ENCODE assay signal across 8 cellular contexts in genomic region chr10:3091346-3091787, GRCh38. TPM values are rescaled to one million over a fixed set of nuclear protein-coding genes. Genes with fewer than 3 reads are reported as not detected.
A peak's percentile ranks its signal among the peaks of the same experiment; 100 is the strongest.
DNase-seq lines count a peak whose midpoint lies in the region; ATAC-seq and TF ChIP-seq lines count a peak whose summit lies in the region.

No MANE protein-coding gene starts in this region.

- intact Hi-C loops in aorta (cut with DNase I), result loop anchor here in 1 of 2 donors (2.0 kb wide), 1 partner anchor 23 kb away; no protein-coding TSS in a partner anchor
- intact Hi-C loops in OCI-LY7 (cut with micrococcal nuclease; ENCODE audit: unreplicated experiment), result no loop called here

- no peak overlapping the region for H3K4me2 ChIP-seq in OCI-LY7 (ENCODE audit: low read length)

- no peaks in the 10 kb centered on the region for H3K27me3 Mint-ChIP-seq in activated naive CD8-positive, alpha-beta T cell treated with anti-CD3 and anti-CD28 coated beads, Interleukin-2, amount 50 U/mL, for 24 hours

- ATAC-seq in activated naive CD8-positive, alpha-beta T cell treated with anti-CD3 and anti-CD28 coated beads, Interleukin-2, amount 50 U/mL, for 24 hours, result no peak
- no peak for ATAC-seq in aorta (ENCODE audit: low FRiP score)

- H3K9me3 ChIP-seq in aorta (ENCODE audit: control insufficient read depth, low read length) (no peaks in the 10 kb centered on the region), OCI-LY7 (ENCODE audit: low read length) (no peaks in the 10 kb centered on the region)

- H3K4me3 ChIP-seq in kidney epithelial cell (ENCODE audit: low read depth, low read length) (no peak overlapping the region), aorta (ENCODE audit: low read length in 2 of 2) (no peak overlapping the region), OCI-LY7 (ENCODE audit: low read depth, low read length, poor library complexity, severe bottlenecking) (no peak overlapping the region)

- H3K27ac ChIP-seq in aorta (ENCODE audit: low read depth in 1 of 2, low read length in 2 of 2) (peak overlapping the region; percentile 19 to 58), OCI-LY7 (ENCODE audit: low read depth, low read length, poor library complexity, severe bottlenecking) (no peak overlapping the region)

- H3K36me3 ChIP-seq in kidney epithelial cell (ENCODE audit: control insufficient read depth, insufficient read depth, low read length) (no peaks in the 10 kb centered on the region), aorta (ENCODE audit: control insufficient read depth in 1 of 2, insufficient read depth in 2 of 2, low read length in 1 of 2) (no peaks in the 10 kb centered on the region), OCI-LY7 (ENCODE audit: insufficient read depth, low read length) (peaks cover 85% of the 10 kb centered on the region)

- peak overlapping the region; percentile 80 for H3K27ac Mint-ChIP-seq in activated naive CD8-positive, alpha-beta T cell treated with anti-CD3 and anti-CD28 coated beads, Interleukin-2, amount 50 U/mL, for 24 hours

- WGBS in aorta, 2 donors, result 12 to 19% methylated on average over 12 of the region's 12 CpGs

- H3K27me3 ChIP-seq in kidney epithelial cell (ENCODE audit: control insufficient read depth, insufficient read depth, low read length) (no peaks in the 10 kb centered on the region), aorta (ENCODE audit: control insufficient read depth in 1 of 2, insufficient read depth in 2 of 2, low read length in 1 of 2) (no peaks in the 10 kb centered on the region)

- H3K4me1 Mint-ChIP-seq in activated naive CD8-positive, alpha-beta T cell treated with anti-CD3 and anti-CD28 coated beads, Interleukin-2, amount 50 U/mL, for 24 hours, result peaks cover 70% of the 10 kb centered on the region

- peak overlapping the region; percentile 4 for H3K4me3 Mint-ChIP-seq in activated naive CD8-positive, alpha-beta T cell treated with anti-CD3 and anti-CD28 coated beads, Interleukin-2, amount 50 U/mL, for 24 hours

- H3K36me3 Mint-ChIP-seq in activated naive CD8-positive, alpha-beta T cell treated with anti-CD3 and anti-CD28 coated beads, Interleukin-2, amount 50 U/mL, for 24 hours (ENCODE audit: low read depth), result peaks cover 69% of the 10 kb centered on the region

- no peak overlapping the region for H2AFZ ChIP-seq in OCI-LY7 (ENCODE audit: low read length)

- no TSS peak for BruUV-seq in OCI-LY7 (replicated peaks; lab: Mats Ljungman, UMichigan)

- H3K79me2 ChIP-seq in OCI-LY7 (ENCODE audit: insufficient read depth, low read depth, low read length), result peaks cover 96% of the 10 kb centered on the region

- H3K9me2 ChIP-seq in OCI-LY7 (ENCODE audit: insufficient read depth, low read length), result no peaks in the 10 kb centered on the region

- POLR2A ChIA-PET in OCI-LY7 (lab: Charles Lee), result interaction anchor here (0.7 to 1.8 kb wide), 3 partner anchors 9 to 26 kb away, joined by 3 to 6 read pairs (median 4); no protein-coding TSS in a partner anchor

- peaks cover 23% of the 10 kb centered on the region; the same call in 1 of the 2 replicates for H4K20me1 ChIP-seq in OCI-LY7 (ENCODE audit: insufficient read depth, low read length)

- CTCF ChIA-PET in OCI-LY7 (lab: Charles Lee; ENCODE audit: unreplicated experiment), result no interaction called here

- H3K9me3 Mint-ChIP-seq in activated naive CD8-positive, alpha-beta T cell treated with anti-CD3 and anti-CD28 coated beads, Interleukin-2, amount 50 U/mL, for 24 hours, result no peaks in the 10 kb centered on the region

- peaks cover 0 to under 1% of the 10 kb centered on the region in 2 donors for H3K4me1 ChIP-seq in aorta (ENCODE audit: control insufficient read depth in 1 of 2, insufficient read depth in 2 of 2, low read length in 2 of 2)
- H3K4me1 ChIP-seq in OCI-LY7 (ENCODE audit: insufficient read depth, low read length, poor library complexity, severe bottlenecking), result no peaks in the 10 kb centered on the region

- TF ChIP-seq CTCF in kidney epithelial cell (IDR thresholded peaks at IDR 0.05; ENCODE audit: insufficient read depth, low read length, poor library complexity, severe bottlenecking) (no peak), OCI-LY7 (conservative IDR thresholded peaks at IDR 0.05; ENCODE audit: low read length) (no peak)

- peak; percentile 64 for DNase-seq in stimulated activated CD4-positive, alpha-beta T cell treated with anti-CD3 and anti-CD28 coated beads, Interleukin-1b, Interleukin-23, amount 100 ng/mL, for 48 hours
- no peak for DNase-seq in stimulated activated CD4-positive, alpha-beta T cell treated with anti-CD3 and anti-CD28 coated beads, Interleukin-4, amount 100 ng/mL, for 1 hour
- peak; percentile 26 for DNase-seq in activated naive CD8-positive, alpha-beta T cell treated with anti-CD3 and anti-CD28 coated beads, Interleukin-2, amount 50 U/mL, for 24 hours
- DNase-seq in kidney epithelial cell (ENCODE audit: low read depth) (peak; percentile 51), aorta (no peak), NCI-H1417 treated with DMSO at 0.1 percent for 48 hours (lab: John Stamatoyannopoulos, UW) (no peak), OCI-LY7 (ENCODE audit: low spot score) (no peak)
- DNase-seq in effector CD8-positive, alpha-beta T cell (lab: John Stamatoyannopoulos, UW), result no peak

RNA-seq across cellular contexts. Expression of gene PFKP, which starts 24.0 kb away (rescaled TPM):
- total RNA-seq in kidney epithelial cell (292 and 295 TPM in 2 replicates), aorta (100 to 1,000 TPM; 126 to 167 TPM), OCI-LY7 (2022) (116 and 154 TPM in 2 replicates)
- polyA plus RNA-seq in aorta, result 100 to 1,000 TPM in 1 of 2 donors, 10 to 100 TPM in 1; 40.3 to 113 TPM
- 82.2 and 85.4 TPM in 2 replicates for total RNA-seq in OCI-LY7 (2014; rRNA removed; shearing (Covaris generic))

Comparison
In these comparisons a context has a peak if more than half of its experiments do, and no peak if none do; other contexts are left out.
1. DNase-seq: peak in stimulated activated CD4-positive, alpha-beta T cell treated with anti-CD3 and anti-CD28 coated beads, Interleukin-1b, Interleukin-23, amount 100 ng/mL, for 48 hours (single experiment), activated naive CD8-positive, alpha-beta T cell treated with anti-CD3 and anti-CD28 coated beads, Interleukin-2, amount 50 U/mL, for 24 hours (single experiment) and kidney epithelial cell (single experiment); none in stimulated activated CD4-positive, alpha-beta T cell treated with anti-CD3 and anti-CD28 coated beads, Interleukin-4, amount 100 ng/mL, for 1 hour (single experiment), aorta (0 of 2), NCI-H1417 treated with DMSO at 0.1 percent for 48 hours (single experiment), effector CD8-positive, alpha-beta T cell (single experiment) and OCI-LY7 (single experiment).